ENCODE assay signal across 15 cellular contexts in genomic region chr3:45218578-45219390, GRCh38. TPM values are rescaled to one million over a fixed set of nuclear protein-coding genes. Genes with fewer than 3 reads are reported as not detected.
DNase-seq lines count a peak whose midpoint lies in the region; ATAC-seq and TF ChIP-seq lines count a peak whose summit lies in the region.
"Had no signal": no experiment of that assay in that cellular context is flagged by ENCODE, and none has a peak within 500 bp of the region (broad histone marks: within the 10 kb centered on the region; RNA-seq: fewer than 3 reads in every experiment).

No MANE protein-coding gene starts in this region.

- POLR2A ChIA-PET in MCF 10A (lab: Yijun Ruan, JAX) = interaction anchor here (0.7 to 1.1 kb wide), 2 partner anchors 35 to 42 kb away, joined by 3 read pairs; no protein-coding TSS in a partner anchor

- H3K4me1 ChIP-seq in breast epithelium = no peaks in the 10 kb centered on the region

- no peaks in the 10 kb centered on the region for H3K36me3 ChIP-seq in breast epithelium

- no peak for TF ChIP-seq CTCF in MCF 10A (IDR thresholded peaks at IDR 0.05; ENCODE audit: unreplicated experiment)
- TF ChIP-seq CTCF in breast epithelium (IDR thresholded peaks at IDR 0.05) = no peak
- TF ChIP-seq CTCF in VCaP (conservative IDR thresholded peaks at IDR 0.05) = no peak

- ATAC-seq in HG02840 (IDR thresholded peaks at IDR 0.05; ENCODE audit: low FRiP score, unreplicated experiment) = no peak
- ATAC-seq in natural killer cell treated with Interleukin-12 subunit alpha and Interleukin-12 subunit beta and Interleukin-15 and Interleukin-18, amount 100 ng/mL, for 72 hours = no peak

- H3K27ac ChIP-seq in breast epithelium = no peak overlapping the region
- H3K27ac ChIP-seq in VCaP = peak overlapping the region; percentile 74

- BruUV-seq in MCF 10A (replicated peaks; lab: Mats Ljungman, UMichigan) = no TSS peak

- CTCF ChIA-PET in MCF 10A (lab: Yijun Ruan, JAX) = interaction anchor here (0.6 to 18.5 kb wide), 8 partner anchors 9 to 711 kb away, joined by 3 to 368 read pairs (median 4); no protein-coding TSS in a partner anchor

- peak overlapping the region; percentile 25 for H3K27ac Mint-ChIP-seq in MCF 10A (ENCODE audit: low read depth, unreplicated experiment)
- no peak overlapping the region for H3K27ac Mint-ChIP-seq in natural killer cell treated with Interleukin-12 subunit alpha and Interleukin-12 subunit beta and Interleukin-15 and Interleukin-18, amount 100 ng/mL, for 72 hours
- H3K27ac Mint-ChIP-seq: activated B cell treated with CpG ODN at 0.5 μM for 24 hours; activated T-helper 2 cell treated with anti-CD3 and anti-CD28 coated beads, Interferon-gamma antibody, Interleukin-2, Interleukin-4, amounts not matched to agents 10 μg/mL and 5 μg/mL and 100 μg/mL, durations not matched to agents 14 hours and 24 hours and 36 hours; dendritic cell treated with granulocyte-macrophage colony-stimulating factor and Interleukin-4, amounts not matched to agents 40 ng/mL and 50 ng/mL, for 4 days had no signal

- no peaks in the 10 kb centered on the region for H3K27me3 Mint-ChIP-seq in MCF 10A (ENCODE audit: insufficient read depth, unreplicated experiment)
- peaks cover 25 to 39% of the 10 kb centered on the region in 2 donors for H3K27me3 Mint-ChIP-seq in natural killer cell treated with Interleukin-12 subunit alpha and Interleukin-12 subunit beta and Interleukin-15 and Interleukin-18, amount 100 ng/mL, for 72 hours

- TF ChIP-seq POLR2A in breast epithelium (IDR thresholded peaks at IDR 0.05) = no peak

- peaks cover 13% of the 10 kb centered on the region for H3K4me1 Mint-ChIP-seq in MCF 10A (ENCODE audit: insufficient read depth, unreplicated experiment)
- no peaks in the 10 kb centered on the region for H3K4me1 Mint-ChIP-seq in natural killer cell treated with Interleukin-12 subunit alpha and Interleukin-12 subunit beta and Interleukin-15 and Interleukin-18, amount 100 ng/mL, for 72 hours (ENCODE audit: low read depth in 2 of 2)
- H3K4me1 Mint-ChIP-seq: activated B cell treated with CpG ODN at 0.5 μM for 24 hours had no signal

- peak overlapping the region; percentile 37 for H3K4me3 Mint-ChIP-seq in MCF 10A (ENCODE audit: unreplicated experiment)
- no peak overlapping the region for H3K4me3 Mint-ChIP-seq in natural killer cell treated with Interleukin-12 subunit alpha and Interleukin-12 subunit beta and Interleukin-15 and Interleukin-18, amount 100 ng/mL, for 72 hours
- H3K4me3 Mint-ChIP-seq: activated B cell treated with CpG ODN at 0.5 μM for 24 hours; dendritic cell treated with granulocyte-macrophage colony-stimulating factor and Interleukin-4, amounts not matched to agents 40 ng/mL and 50 ng/mL, for 4 days had no signal

- intact Hi-C loops in MCF 10A (cut with micrococcal nuclease) (no loop called here), breast epithelium (cut with DNase I; ENCODE audit: low total_unique reads) (no loop called here)

- H3K9me3 Mint-ChIP-seq in MCF 10A (ENCODE audit: unreplicated experiment) = no peaks in the 10 kb centered on the region
- no peaks in the 10 kb centered on the region for H3K9me3 Mint-ChIP-seq in natural killer cell treated with Interleukin-12 subunit alpha and Interleukin-12 subunit beta and Interleukin-15 and Interleukin-18, amount 100 ng/mL, for 72 hours
- H3K9me3 Mint-ChIP-seq: activated B cell treated with CpG ODN at 0.5 μM for 24 hours; activated T-helper 2 cell treated with anti-CD3 and anti-CD28 coated beads, Interferon-gamma antibody, Interleukin-2, Interleukin-4, amounts not matched to agents 10 μg/mL and 5 μg/mL and 100 μg/mL, durations not matched to agents 14 hours and 24 hours and 36 hours; dendritic cell treated with granulocyte-macrophage colony-stimulating factor and Interleukin-4, amounts not matched to agents 40 ng/mL and 50 ng/mL, for 4 days had no signal

- no peak overlapping the region for H3K4me3 ChIP-seq in breast epithelium

- H3K36me3 Mint-ChIP-seq in MCF 10A (ENCODE audit: insufficient read depth, unreplicated experiment) = no peaks in the 10 kb centered on the region
- no peaks in the 10 kb centered on the region for H3K36me3 Mint-ChIP-seq in natural killer cell treated with Interleukin-12 subunit alpha and Interleukin-12 subunit beta and Interleukin-15 and Interleukin-18, amount 100 ng/mL, for 72 hours

- no peaks in the 10 kb centered on the region for H3K27me3 ChIP-seq in breast epithelium

- DNase-seq in MCF 10A (ENCODE audit: unreplicated experiment) (peak; percentile 80), breast epithelium (ENCODE audit: low spot score in 2 of 2) (no peak), islet precursor cell (peak; percentile 89), ecto neural progenitor cell (ENCODE audit: low spot score) (no peak)
- no peak for DNase-seq in activated CD4-positive, alpha-beta T cell treated with anti-CD3 and anti-CD28 coated beads, Interleukin-2, amount 50 U/mL, for 4 hours
- no peak for DNase-seq in natural killer cell treated with Interleukin-12 subunit alpha and Interleukin-12 subunit beta and Interleukin-15 and Interleukin-18, amount 100 ng/mL, for 72 hours (ENCODE audit: low spot score)
- DNase-seq: activated B cell treated with CpG ODN at 0.5 μM for 24 hours, DMS79, head of caudate nucleus, NCI-H2107, RPMI8226 had no signal

- H3K9me3 ChIP-seq in breast epithelium = no peaks in the 10 kb centered on the region

RNA-seq across cellular contexts. Expression of gene TMEM158, which starts 7.3 kb away (rescaled TPM):
- 1.4 and 1.9 TPM in 2 replicates for total RNA-seq in MCF 10A (2022)
- 1 to 10 TPM in 2 of 3 donors, under 1 TPM in 1; 0.48 to 2.0 (median 1.0) TPM for total RNA-seq in breast epithelium
- total RNA-seq in natural killer cell treated with Interleukin-12 subunit alpha and Interleukin-12 subunit beta and Interleukin-15 and Interleukin-18, amount 100 ng/mL, for 72 hours = 1 to 10 TPM in 1 of 2 donors, under 1 TPM in 1; 0.56 to 2.5 TPM

Comparison
In these comparisons a context has a peak if more than half of its experiments do, and no peak if none do; other contexts are left out.
1. DNase-seq: peak in MCF 10A (single experiment) and islet precursor cell (single experiment); none in breast epithelium (0 of 2), activated CD4-positive, alpha-beta T cell treated with anti-CD3 and anti-CD28 coated beads, Interleukin-2, amount 50 U/mL, for 4 hours (0 of 2), ecto neural progenitor cell (single experiment) and natural killer cell treated with Interleukin-12 subunit alpha and Interleukin-12 subunit beta and Interleukin-15 and Interleukin-18, amount 100 ng/mL, for 72 hours (single experiment).